In the genomic region with DNA sequence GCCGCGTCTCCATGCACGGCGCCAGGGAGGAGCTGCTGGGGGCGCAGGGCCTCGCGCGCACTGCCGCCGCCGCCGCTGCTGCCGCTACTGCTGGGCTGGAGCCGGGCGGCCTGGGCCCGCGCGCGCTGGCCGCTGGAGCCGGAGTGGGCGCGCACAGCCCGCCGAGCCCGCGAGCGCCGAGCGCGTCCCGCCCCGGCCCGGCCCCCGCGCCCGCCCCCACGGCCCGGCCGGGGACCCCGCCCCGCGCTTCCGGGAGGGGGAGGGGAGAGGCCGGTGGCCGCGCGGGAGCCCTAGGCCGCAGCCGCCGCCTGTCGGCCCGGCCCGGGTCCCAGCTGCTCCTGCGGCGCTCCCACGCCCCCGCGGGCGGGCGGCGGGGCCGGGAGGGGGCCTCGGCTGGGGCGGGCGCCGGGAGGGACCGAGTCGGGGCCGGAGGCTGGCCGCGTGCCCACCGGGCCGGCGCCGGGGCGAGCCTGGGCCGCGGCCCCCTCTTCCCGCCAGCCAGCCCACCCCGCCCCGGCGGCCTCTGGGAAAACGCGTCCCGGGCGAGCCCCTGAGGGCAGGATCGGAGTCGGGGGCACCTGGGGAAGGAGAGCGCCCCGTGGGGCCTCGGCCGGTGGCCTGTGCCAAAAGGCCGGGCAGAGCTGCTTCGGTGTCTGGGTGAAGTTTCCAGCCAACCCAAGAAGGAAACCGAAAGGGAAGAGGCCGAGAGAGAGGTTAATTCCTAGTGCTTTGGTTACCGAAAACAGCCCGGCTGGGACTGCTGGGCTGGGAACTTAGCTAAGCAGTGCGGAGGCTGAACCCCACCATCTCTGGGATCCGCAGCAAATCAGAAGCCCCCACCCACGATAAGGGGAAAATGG, we compare ENCODE assay signal across 8 cellular contexts. TPM values are rescaled to one million over a fixed set of nuclear protein-coding genes. Genes with fewer than 3 reads are reported as not detected.
DNase-seq lines count a peak whose midpoint lies in the region; ATAC-seq lines count a peak whose summit lies in the region.

A gene (minus strand): TSS at position 145 of the 860 bp plus-strand sequence. CDS start 321 bp downstream, outside the sequence.

- peaks cover 7 to 20% of the 10 kb centered on the region in 2 donors for H3K36me3 Mint-ChIP-seq in activated naive CD4-positive, alpha-beta T cell treated with anti-CD3 and anti-CD28 coated beads, Interleukin-2, amount 50 U/mL, for 72 hours

- no peaks in the 10 kb centered on the region for H3K9me3 Mint-ChIP-seq in activated naive CD4-positive, alpha-beta T cell treated with anti-CD3 and anti-CD28 coated beads, Interleukin-2, amount 50 U/mL, for 72 hours

- peak; percentile 76 for DNase-seq in DMS53 (lab: John Stamatoyannopoulos, UW)
- peak; percentile 61 to 77 for DNase-seq in SHP77 (lab: John Stamatoyannopoulos, UW)
- DNase-seq in activated naive CD4-positive, alpha-beta T cell treated with anti-CD3 and anti-CD28 coated beads, Interleukin-2, amount 50 U/mL, for 72 hours (ENCODE audit: low spot score in 2 of 2) = peak; percentile 76 to 80
- DNase-seq in globus pallidus (ENCODE audit: low spot score) = peak; percentile 65
- DNase-seq in nucleus accumbens (lab: John Stamatoyannopoulos, UW) = peak in 41 of 56 donors; percentile 20 to 77 (median 53)
- DNase-seq in ureter (ENCODE audit: low spot score) = peak; percentile 64

- peak within 1 kb of the TSS; percentile 98 to 100 for H3K27ac Mint-ChIP-seq in activated naive CD4-positive, alpha-beta T cell treated with anti-CD3 and anti-CD28 coated beads, Interleukin-2, amount 50 U/mL, for 72 hours

- ATAC-seq in GM19455 (IDR thresholded peaks at IDR 0.05; ENCODE audit: unreplicated experiment) (peak; percentile 64), HG03565 (IDR thresholded peaks at IDR 0.05; ENCODE audit: unreplicated experiment) (peak; percentile 48)
- peak; percentile 60 to 64 for ATAC-seq in activated naive CD4-positive, alpha-beta T cell treated with anti-CD3 and anti-CD28 coated beads, Interleukin-2, amount 50 U/mL, for 72 hours

RNA-seq across cellular contexts. Expression of the gene that starts here (rescaled TPM):
- 100 to 1,000 TPM; 122 to 137 TPM for total RNA-seq in activated naive CD4-positive, alpha-beta T cell treated with anti-CD3 and anti-CD28 coated beads, Interleukin-2, amount 50 U/mL, for 72 hours
- total RNA-seq in ureter = 160 TPM

Comparison
In these comparisons a context has a peak if more than half of its experiments do, and no peak if none do; other contexts are left out.
1. Peak in every context shown above with its lines: DNase-seq and ATAC-seq.